In genomic region chr10:3196482-3196881, GRCh38 we compare ENCODE assay signal across 15 cellular contexts. TPM values are rescaled to one million over a fixed set of nuclear protein-coding genes. Genes with fewer than 3 reads are reported as not detected.
DNase-seq lines count a peak whose midpoint lies in the region; ATAC-seq and TF ChIP-seq lines count a peak whose summit lies in the region.
"Had no signal": no experiment of that assay in that cellular context is flagged by ENCODE, and none has a peak within 500 bp of the region (broad histone marks: within the 10 kb centered on the region; RNA-seq: fewer than 3 reads in every experiment).

No MANE protein-coding gene starts in this region.

- intact Hi-C loops in Right ventricle myocardium inferior (cut with DNase I), result loop anchor here (5.0 kb wide), 1 partner anchor 1466 kb away; no protein-coding TSS in a partner anchor
- intact Hi-C loops in cardiac septum (cut with DNase I), result loop anchor here (2.0 to 10.0 kb wide), 3 partner anchors 586 to 1570 kb away; no protein-coding TSS in a partner anchor
- intact Hi-C loops in vagina (cut with DNase I), result loop anchor here (5.0 kb wide), 1 partner anchor 1576 kb away; no protein-coding TSS in a partner anchor

- peak overlapping the region; percentile 7 for H2AFZ ChIP-seq in neuron (ENCODE audit: low read depth, low read length)

- H3K27ac ChIP-seq in vagina, result peak overlapping the region; percentile 7
- H3K27ac ChIP-seq: BLaER1 treated with 17β-estradiol and CSF1 and Interleukin-3, amounts not matched to agents 10 nM and 100 nM had no signal

- H3K4me1 ChIP-seq in neuron (ENCODE audit: insufficient read depth, low read length) (peaks cover 4% of the 10 kb centered on the region), vagina (peaks cover 13% of the 10 kb centered on the region)

- no peaks in the 10 kb centered on the region for H3K27me3 ChIP-seq in neuron (ENCODE audit: insufficient read depth, low read length)
- no peaks in the 10 kb centered on the region for H3K27me3 ChIP-seq in vagina

- TF ChIP-seq POLR2A in vagina (IDR thresholded peaks at IDR 0.05), result no peak

- peaks cover 49% of the 10 kb centered on the region for H3K4me1 Mint-ChIP-seq in chondrocyte (ENCODE audit: low read depth)
- H3K4me1 Mint-ChIP-seq in type B pancreatic cell (ENCODE audit: unreplicated experiment), result peaks cover 20% of the 10 kb centered on the region

- H3K4me3 Mint-ChIP-seq in chondrocyte (ENCODE audit: unreplicated experiment) (no peak overlapping the region), type B pancreatic cell (no peak overlapping the region)

- H3K36me3 Mint-ChIP-seq in chondrocyte (ENCODE audit: low read depth) (no peaks in the 10 kb centered on the region), type B pancreatic cell (no peaks in the 10 kb centered on the region)

- H3K4me3 ChIP-seq in neuron (ENCODE audit: low read length) (no peak overlapping the region), vagina (no peak overlapping the region)
- H3K4me3 ChIP-seq: BLaER1 treated with 17β-estradiol and CSF1 and Interleukin-3, amounts not matched to agents 10 nM and 100 nM had no signal

- H3K9me3 ChIP-seq in neuron (ENCODE audit: low read length), result no peaks in the 10 kb centered on the region
- no peaks in the 10 kb centered on the region for H3K9me3 ChIP-seq in vagina
- H3K9me3 ChIP-seq: BLaER1 treated with 17β-estradiol and CSF1 and Interleukin-3, amounts not matched to agents 10 nM and 100 nM had no signal

- TF ChIP-seq CTCF in chondrocyte (IDR thresholded peaks at IDR 0.05), result no peak
- no peak for TF ChIP-seq CTCF in vagina (IDR thresholded peaks at IDR 0.05)
- no peak for TF ChIP-seq CTCF in type B pancreatic cell (conservative IDR thresholded peaks at IDR 0.05)

- DNase-seq in Right ventricle myocardium inferior (ENCODE audit: missing footprints) (peak; percentile 58), cardiac septum (ENCODE audit: low spot score) (no peak), chondrocyte (ENCODE audit: low spot score) (no peak), vagina (ENCODE audit: extremely low spot score in 2 of 2) (no peak), Ammon's horn (ENCODE audit: low spot score) (no peak), type B pancreatic cell (ENCODE audit: extremely low spot score, unreplicated experiment) (no peak)
- DNase-seq: GOT3, KBM-7, NCI-H187, NCI-H2227 treated with DMSO at 0.1 percent for 48 hours, NCI-H510A treated with DMSO at 0.1 percent for 48 hours, NCI-H82 had no signal

- H3K36me3 ChIP-seq in neuron (ENCODE audit: insufficient read depth, low read length) (no peaks in the 10 kb centered on the region), vagina (no peaks in the 10 kb centered on the region)
- H3K36me3 ChIP-seq: BLaER1 treated with 17β-estradiol and CSF1 and Interleukin-3, amounts not matched to agents 10 nM and 100 nM had no signal

- H3K9me3 Mint-ChIP-seq in chondrocyte (ENCODE audit: low read depth), result no peaks in the 10 kb centered on the region
- no peaks in the 10 kb centered on the region for H3K9me3 Mint-ChIP-seq in type B pancreatic cell

- H3K27me3 Mint-ChIP-seq in chondrocyte (ENCODE audit: low read depth) (no peaks in the 10 kb centered on the region), type B pancreatic cell (peaks cover 17% of the 10 kb centered on the region)

- ATAC-seq in Right ventricle myocardium inferior (no peak), GM18517 (IDR thresholded peaks at IDR 0.05; ENCODE audit: unreplicated experiment) (no peak)

- H3K27ac Mint-ChIP-seq in chondrocyte (ENCODE audit: unreplicated experiment) (peak overlapping the region; percentile 94), type B pancreatic cell (no peak overlapping the region)

RNA-seq across cellular contexts. Expression of gene PITRM1, which starts 23.9 kb away (rescaled TPM):
- total RNA-seq in Right ventricle myocardium inferior (91.1 TPM), cardiac septum (85.3 TPM), chondrocyte (71.8 to 95.0 TPM (median 84.9 TPM) in 3 replicates), vagina (58.9 TPM), type B pancreatic cell (ENCODE audit: low replicate concordance) (57.0 and 62.3 TPM in 2 replicates)
